8 cellular contexts compared by ENCODE assay signal in the genomic region with DNA sequence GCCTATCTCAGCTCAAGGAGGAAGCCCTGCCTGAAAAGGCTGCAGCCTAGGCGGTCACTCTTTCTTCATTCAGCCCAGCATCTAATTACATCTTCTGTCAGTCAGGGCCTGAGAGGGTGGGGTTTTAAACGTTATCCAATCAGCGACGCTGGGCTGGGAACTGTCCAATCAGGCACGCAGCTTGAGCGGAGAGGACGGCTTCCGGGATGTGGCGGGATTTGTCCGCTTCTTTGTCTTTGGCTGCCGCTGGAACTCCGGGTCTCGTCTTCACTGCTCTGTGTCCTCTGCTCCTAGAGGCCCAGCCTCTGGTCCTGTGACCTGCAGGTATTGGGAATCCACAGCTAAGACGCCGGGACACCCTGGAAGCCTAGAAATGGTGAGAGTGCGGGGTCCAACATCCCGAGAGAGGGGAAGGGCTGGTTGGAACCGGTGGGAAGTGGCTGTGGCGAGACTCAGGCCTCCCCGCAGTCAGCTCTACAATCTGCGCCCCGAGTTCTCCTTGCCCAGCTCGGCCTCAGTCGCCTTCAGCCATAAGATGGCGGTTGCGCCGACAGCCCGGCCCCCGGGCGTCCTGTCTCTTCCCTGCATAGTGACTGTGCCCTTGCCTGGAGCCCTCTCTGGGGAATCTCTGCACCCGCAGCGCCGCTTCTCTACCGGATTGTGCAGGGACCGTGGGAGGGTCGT. TPM values are rescaled to one million over a fixed set of nuclear protein-coding genes. Genes with fewer than 3 reads are reported as not detected.
DNase-seq lines count a peak whose midpoint lies in the region; ATAC-seq, FAIRE-seq and TF ChIP-seq lines count a peak whose summit lies in the region.

A gene (plus strand): TSS at position 233 of the 684 bp plus-strand sequence. CDS start 141 bp downstream, at position 374.

- WGBS in esophagus muscularis mucosa: under 1% methylated on average over 35 of the region's 36 CpGs

- no peaks in the 10 kb centered on the region for H3K9me3 Mint-ChIP-seq in activated T-cell treated with anti-CD3 and anti-CD28 coated beads, Interleukin-2, amount 50 U/mL, for 4 hours

- peak within 1 kb of the TSS; percentile 81; the same call in 1 of the 2 replicates for H2AFZ ChIP-seq in OCI-LY3 (ENCODE audit: low read depth, low read length)

- no peak for TF ChIP-seq POLR2A in esophagus muscularis mucosa (IDR thresholded peaks at IDR 0.05; ENCODE audit: low read depth)

- H3K9me3 ChIP-seq in OCI-LY3 (ENCODE audit: insufficient read depth, low read length) (peaks cover 8% of the 10 kb centered on the region), esophagus muscularis mucosa (no peaks in the 10 kb centered on the region), muscle layer of colon (ENCODE audit: low read length) (no peaks in the 10 kb centered on the region)

- peak within 1 kb of the TSS; percentile 72 for H3K27ac ChIP-seq in OCI-LY3 (ENCODE audit: low read length)
- H3K27ac ChIP-seq in esophagus muscularis mucosa (replicated peaks in 1 of 4): peak within 1 kb of the TSS; percentile 78 to 90 (median 82)
- peak within 1 kb of the TSS; percentile 78 for H3K27ac ChIP-seq in muscle layer of colon (ENCODE audit: low read depth, low read length)

- peak; percentile 84 for FAIRE-seq in HTR-8/SVneo (lab: Jason Lieb, UNC)

- peak within 1 kb of the TSS; percentile 54 for H3K4me2 ChIP-seq in OCI-LY3 (ENCODE audit: low read length)

- no peak for TF ChIP-seq CTCF in OCI-LY3 (IDR thresholded peaks at IDR 0.05; ENCODE audit: low read depth, low read length)
- no peak for TF ChIP-seq CTCF in esophagus muscularis mucosa (IDR thresholded peaks at IDR 0.05)

- in situ Hi-C loops in Caki2 (cut with HindIII; ENCODE audit: low pct_unique_long_range_greater_than_20kb, low sequenced_read_pairs): no loop called here

- H3K4me1 ChIP-seq in OCI-LY3 (ENCODE audit: low read length) (no peaks in the 10 kb centered on the region), esophagus muscularis mucosa (peaks cover 0 to 17% (median 12%) of the 10 kb centered on the region in 4 donors), muscle layer of colon (ENCODE audit: insufficient read depth, low read length) (no peaks in the 10 kb centered on the region)

- ATAC-seq in GM21381 (IDR thresholded peaks at IDR 0.05; ENCODE audit: unreplicated experiment): peak; percentile 94
- ATAC-seq in activated T-cell treated with anti-CD3 and anti-CD28 coated beads, Interleukin-2, amount 50 U/mL, for 4 hours: peak; percentile 99 to 100

- H3K9ac ChIP-seq in OCI-LY3 (ENCODE audit: low read length) (peak within 1 kb of the TSS; percentile 93), muscle layer of colon (ENCODE audit: low read length) (peak within 1 kb of the TSS; percentile 68)

- intact Hi-C loops in esophagus muscularis mucosa (cut with DNase I): loop anchor here (2.0 kb wide), 1 partner anchor 38 kb away; a partner anchor contains a TSS

- TF ChIP-seq EP300 in esophagus muscularis mucosa (IDR thresholded peaks at IDR 0.05): no peak

- no peaks in the 10 kb centered on the region for H3K27me3 ChIP-seq in OCI-LY3 (ENCODE audit: low read depth, low read length)
- H3K27me3 ChIP-seq in esophagus muscularis mucosa: no peaks in the 10 kb centered on the region
- no peaks in the 10 kb centered on the region for H3K27me3 ChIP-seq in muscle layer of colon (ENCODE audit: control insufficient read depth in 1 of 2, insufficient read depth in 2 of 2, low read length in 2 of 2)

- H3K4me3 Mint-ChIP-seq in activated T-cell treated with anti-CD3 and anti-CD28 coated beads, Interleukin-2, amount 50 U/mL, for 4 hours: peak within 1 kb of the TSS; percentile 100

- H3K27me3 Mint-ChIP-seq in activated T-cell treated with anti-CD3 and anti-CD28 coated beads, Interleukin-2, amount 50 U/mL, for 4 hours (ENCODE audit: low read depth): no peaks in the 10 kb centered on the region

- H4K20me1 ChIP-seq in OCI-LY3 (ENCODE audit: insufficient read depth, low read length): no peaks in the 10 kb centered on the region

- DNase-seq in Caki2 (ENCODE audit: low read depth) (peak; percentile 94), HTR-8/SVneo (ENCODE audit: insufficient read length, low spot score) (peak; percentile 85), esophagus muscularis mucosa (ENCODE audit: extremely low spot score) (peak; percentile 98)
- peak; percentile 72 for DNase-seq in activated T-cell treated with anti-CD3 and anti-CD28 coated beads, Interleukin-2, amount 50 U/mL, for 4 hours
- DNase-seq in stimulated activated CD8-positive, alpha-beta memory T cell treated with anti-CD3 and anti-CD28 coated beads, Interleukin-7, amount 100 ng/mL, for 1 hour (ENCODE audit: low read depth in 2 of 2): peak; percentile 54 to 58

- H3K36me3 Mint-ChIP-seq in activated T-cell treated with anti-CD3 and anti-CD28 coated beads, Interleukin-2, amount 50 U/mL, for 4 hours (ENCODE audit: insufficient read depth): peaks cover 14% of the 10 kb centered on the region

- peak within 1 kb of the TSS; percentile 93 for H3K4me3 ChIP-seq in OCI-LY3 (ENCODE audit: low read length)
- H3K4me3 ChIP-seq in esophagus muscularis mucosa: peak within 1 kb of the TSS; percentile 73 to 84 (median 78)
- H3K4me3 ChIP-seq in muscle layer of colon (ENCODE audit: low read depth in 1 of 2, low read length in 2 of 2): peak within 1 kb of the TSS; percentile 83 to 85

- H3K4me1 Mint-ChIP-seq in activated T-cell treated with anti-CD3 and anti-CD28 coated beads, Interleukin-2, amount 50 U/mL, for 4 hours (ENCODE audit: low read depth): peaks cover 7% of the 10 kb centered on the region

- H3K79me2 ChIP-seq in OCI-LY3 (ENCODE audit: low read length): peaks cover 32% of the 10 kb centered on the region

- H3K36me3 ChIP-seq in OCI-LY3 (replicated peaks; ENCODE audit: low read depth, low read length): peaks cover 38% of the 10 kb centered on the region
- H3K36me3 ChIP-seq in esophagus muscularis mucosa: peaks cover 0 to 16% (median 5%) of the 10 kb centered on the region in 4 donors
- H3K36me3 ChIP-seq in muscle layer of colon (ENCODE audit: insufficient read depth, low read length): no peaks in the 10 kb centered on the region

RNA-seq across cellular contexts. Expression of the gene that starts here (rescaled TPM):
- total RNA-seq in Caki2 (2014; rRNA removed; shearing (Covaris generic); ENCODE audit: low replicate concordance): 10.4 and 26.5 TPM in 2 replicates
- total RNA-seq in activated T-cell treated with anti-CD3 and anti-CD28 coated beads, Interleukin-2, amount 50 U/mL, for 4 hours: 1 to 10 TPM; 6.9 to 9.2 (median 7.1) TPM
- total RNA-seq in esophagus muscularis mucosa: 1 to 10 TPM; 2.7 to 4.8 (median 3.0) TPM

Comparison
In these comparisons a context has a peak if more than half of its experiments do, and no peak if none do; other contexts are left out.
1. Peak in every context shown above with its lines: DNase-seq, ATAC-seq, H3K4me3 ChIP-seq and H3K27ac ChIP-seq.